Comparison of ENCODE assay signal across 25 cellular contexts in the genomic region with DNA sequence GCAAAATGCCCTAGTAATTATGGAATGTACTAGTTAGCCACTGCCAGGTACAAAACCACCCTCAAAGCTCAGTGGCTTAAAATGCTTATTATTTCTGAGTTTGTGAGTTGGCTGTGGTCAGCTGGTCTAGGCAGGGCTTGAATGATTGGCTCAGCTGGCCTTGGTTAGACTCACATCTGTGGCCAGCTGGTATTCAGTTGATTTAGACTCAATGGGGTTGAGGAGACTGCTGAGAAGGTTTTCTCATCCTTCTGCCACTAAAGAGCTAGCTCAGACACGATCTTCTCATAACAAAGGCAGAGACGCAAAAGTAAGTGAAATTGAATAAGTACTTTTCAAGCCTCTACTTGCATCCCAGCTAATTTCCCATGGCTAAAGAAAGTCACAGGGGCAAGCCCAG. TPM values are rescaled to one million over a fixed set of nuclear protein-coding genes. Genes with fewer than 3 reads are reported as not detected.
DNase-seq lines count a peak whose midpoint lies in the region; ATAC-seq and TF ChIP-seq lines count a peak whose summit lies in the region.
"Had no signal": no experiment of that assay in that cellular context is flagged by ENCODE, and none has a peak within 500 bp of the region (broad histone marks: within the 10 kb centered on the region; RNA-seq: fewer than 3 reads in every experiment).

No MANE protein-coding gene starts in this region.

- H3K36me3 ChIP-seq in GM23338 (ENCODE audit: insufficient read depth) (no peaks in the 10 kb centered on the region), SJCRH30 (no peaks in the 10 kb centered on the region), endodermal cell (ENCODE audit: control insufficient read depth, insufficient read depth, low read length) (peaks cover 10% of the 10 kb centered on the region), right atrium auricular region (no peaks in the 10 kb centered on the region)
- H3K36me3 ChIP-seq: BLaER1 had no signal

- no peaks in the 10 kb centered on the region for H3F3A ChIP-seq in GM23338 (replicated peaks; ENCODE audit: low read depth)

- H3K4me2 ChIP-seq in GM23338: peak overlapping the region; percentile 29
- H3K4me2 ChIP-seq: BLaER1, PC-9 had no signal

- H3K27ac Mint-ChIP-seq in GM23338 (no peak overlapping the region), endodermal cell (no peak overlapping the region)
- H3K27ac Mint-ChIP-seq: CD4-positive, alpha-beta T cell had no signal

- intact Hi-C loops in Right ventricle myocardium superior (cut with DNase I): no loop called here

- H3K27me3 ChIP-seq in GM23338 (ENCODE audit: insufficient read depth) (no peaks in the 10 kb centered on the region), SJCRH30 (no peaks in the 10 kb centered on the region), endodermal cell (ENCODE audit: control insufficient read depth, insufficient read depth, low read length, poor library complexity, severe bottlenecking) (no peaks in the 10 kb centered on the region), right atrium auricular region (no peaks in the 10 kb centered on the region)
- H3K27me3 ChIP-seq: BLaER1 had no signal

- no peaks in the 10 kb centered on the region for H3K9me3 ChIP-seq in SJCRH30 (replicated peaks)
- H3K9me3 ChIP-seq in endodermal cell (ENCODE audit: control insufficient read depth, low read length): peaks cover 64% of the 10 kb centered on the region
- no peaks in the 10 kb centered on the region for H3K9me3 ChIP-seq in right atrium auricular region
- H3K9me3 ChIP-seq: BLaER1 had no signal

- DNase-seq in GM23338 (ENCODE audit: low spot score): no peak
- DNase-seq in SJCRH30: peak; percentile 53 to 65
- DNase-seq in endodermal cell: no peak
- DNase-seq in myocyte (ENCODE audit: low read depth): peak; percentile 65
- no peak for DNase-seq in Right ventricle myocardium superior
- DNase-seq in right atrium auricular region (ENCODE audit: low spot score): no peak
- DNase-seq: CD4-positive, alpha-beta T cell; COR-L47; DMS 273 treated with DMSO at 0.1 percent for 48 hours; DMS79 treated with DMSO at 0.1 percent for 48 hours; GM23248; Kasumi-1; NCI-H1092; NCI-H1436; NCI-H1930; NCI-H2227 treated with DMSO at 0.1 percent for 48 hours; NCI-H510A; PC-9; RPMI8226; SIG-M5 had no signal

- TF ChIP-seq CTCF in GM23338 (conservative IDR thresholded peaks at IDR 0.05; ENCODE audit: low read depth in 2 of 2) (no peak), endodermal cell (conservative IDR thresholded peaks at IDR 0.05) (no peak), right atrium auricular region (IDR thresholded peaks at IDR 0.05) (no peak)

- H3K9ac ChIP-seq in endodermal cell (ENCODE audit: extremely low read depth, low read length, poor library complexity, severe bottlenecking): no peak overlapping the region
- H3K9ac ChIP-seq: BLaER1, GM23248 had no signal

- no peaks in the 10 kb centered on the region for H3K79me2 ChIP-seq in GM23338 (replicated peaks; ENCODE audit: insufficient read depth)

- H3K9me3 Mint-ChIP-seq in GM23338: peaks cover 11% of the 10 kb centered on the region; the same call in 2 of the 3 replicates
- peaks cover 34% of the 10 kb centered on the region for H3K9me3 Mint-ChIP-seq in endodermal cell
- H3K9me3 Mint-ChIP-seq: CD4-positive, alpha-beta T cell had no signal

- peaks cover 37% of the 10 kb centered on the region for H3K4me1 Mint-ChIP-seq in GM23338
- peaks cover 32% of the 10 kb centered on the region for H3K4me1 Mint-ChIP-seq in endodermal cell

- H3K36me3 Mint-ChIP-seq in GM23338 (ENCODE audit: low read depth) (peaks cover 23% of the 10 kb centered on the region), endodermal cell (ENCODE audit: low read depth) (peaks cover 21% of the 10 kb centered on the region)

- no peaks in the 10 kb centered on the region for H3K27me3 Mint-ChIP-seq in GM23338 (ENCODE audit: insufficient read depth, low read depth, poor library complexity)
- H3K27me3 Mint-ChIP-seq in endodermal cell (ENCODE audit: insufficient read depth): no peaks in the 10 kb centered on the region
- H3K27me3 Mint-ChIP-seq: CD4-positive, alpha-beta T cell had no signal

- H3K4me3 Mint-ChIP-seq in GM23338: no peak overlapping the region
- H3K4me3 Mint-ChIP-seq in endodermal cell: no peak overlapping the region
- H3K4me3 Mint-ChIP-seq: CD4-positive, alpha-beta T cell had no signal

- H3K4me1 ChIP-seq in GM23338 (ENCODE audit: insufficient read depth): peaks cover 42% of the 10 kb centered on the region
- H3K4me1 ChIP-seq in SJCRH30: peaks cover 3% of the 10 kb centered on the region; the same call in 1 of the 2 replicates
- H3K4me1 ChIP-seq in endodermal cell (ENCODE audit: control insufficient read depth, insufficient read depth, low read length): peaks cover 5% of the 10 kb centered on the region
- H3K4me1 ChIP-seq in right atrium auricular region: no peaks in the 10 kb centered on the region

- H3K4me3 ChIP-seq in GM23338 (no peak overlapping the region), SJCRH30 (no peak overlapping the region), endodermal cell (ENCODE audit: low read length) (peak overlapping the region; percentile 39), right atrium auricular region (no peak overlapping the region)
- H3K4me3 ChIP-seq: BLaER1, GM23248, PC-9 had no signal

- H2AFZ ChIP-seq in GM23338: no peak overlapping the region
- H2AFZ ChIP-seq: GM23248, PC-9 had no signal

- H3K9me2 ChIP-seq in GM23338 (ENCODE audit: insufficient read depth): no peaks in the 10 kb centered on the region

- 86 to 93% methylated on average over 2 of the region's 2 CpGs for WGBS in endodermal cell (ENCODE audit: insufficient coverage in 1 of 2, insufficient read length in 1 of 2), 2 experiments

- H3K27ac ChIP-seq in GM23338 (ENCODE audit: low read depth) (peak overlapping the region; percentile 29; the same call in 1 of the 2 replicates), SJCRH30 (no peak overlapping the region), endodermal cell (ENCODE audit: low read depth, low read length) (no peak overlapping the region), right atrium auricular region (no peak overlapping the region)
- H3K27ac ChIP-seq: BLaER1, GM23248, PC-9 had no signal

- H4K20me1 ChIP-seq in GM23338 (replicated peaks; ENCODE audit: insufficient read depth): no peaks in the 10 kb centered on the region
- H4K20me1 ChIP-seq: BLaER1 had no signal

- no peak for ATAC-seq in GM23338
- no peak for ATAC-seq in HG02798 (IDR thresholded peaks at IDR 0.05; ENCODE audit: poor library complexity, unreplicated experiment)
- no peak for ATAC-seq in Right ventricle myocardium superior (ENCODE audit: poor library complexity)
- ATAC-seq: HCT116, SK-N-SH treated with all-trans-retinoic acid at 6 μM for 48 hours had no signal

RNA-seq across cellular contexts. Expression of gene CYP2C18, which starts 57.1 kb away (rescaled TPM):
- 0.63 and 0.97 TPM in 2 replicates for total RNA-seq in GM23338 (2014; rRNA removed; shearing (Covaris generic))
- 0.08 and 0.16 TPM in 2 replicates for polyA plus RNA-seq in GM23338 (2016; fragmentation: Nextera tagmentation; extraction: Ambion mirVana)
- not detected in 2 replicates for total RNA-seq in SJCRH30 (2014; rRNA removed; shearing (Covaris generic))
- not detected for total RNA-seq in endodermal cell
- not detected for polyA plus RNA-seq in endodermal cell (2013, experiment 1 of 2)
- not detected for polyA plus RNA-seq in endodermal cell (2013, experiment 2 of 2)
- 0.16 TPM in 1 of 2 replicates, not detected in the other for total RNA-seq in myocyte
- not detected for polyA plus RNA-seq in myocyte (2012)
- not detected for total RNA-seq in Right ventricle myocardium superior
- total RNA-seq in right atrium auricular region: not detected
- total RNA-seq: A673; CD4-positive, alpha-beta T cell; GM23248; PC-9 had no signal
- polyA plus RNA-seq: GM23248 had no signal

Comparison
In these comparisons a context has a peak if more than half of its experiments do, and no peak if none do; other contexts are left out.
1. DNase-seq: peak in SJCRH30 (2 of 2) and myocyte (single experiment); none in GM23338 (single experiment), endodermal cell (single experiment), Right ventricle myocardium superior (single experiment) and right atrium auricular region (single experiment).